8 cellular contexts compared by ENCODE assay signal in genomic region chr5:126594077-126594476, GRCh38. TPM values are rescaled to one million over a fixed set of nuclear protein-coding genes. Genes with fewer than 3 reads are reported as not detected.
DNase-seq lines count a peak whose midpoint lies in the region; ATAC-seq and TF ChIP-seq lines count a peak whose summit lies in the region.

No MANE protein-coding gene starts in this region.

- intact Hi-C loops in upper lobe of right lung (cut with DNase I) = no loop called here

- H3K27ac Mint-ChIP-seq in activated naive CD4-positive, alpha-beta T cell treated with anti-CD3 and anti-CD28 coated beads, Interleukin-2, amount 10 ng/mL, durations not matched to agents 7 days and 5 days = no peak overlapping the region
- H3K27ac Mint-ChIP-seq in brain = peak overlapping the region; percentile 73 to 83 (median 78)

- DNase-seq in activated naive CD4-positive, alpha-beta T cell treated with anti-CD3 and anti-CD28 coated beads, Interleukin-2, amount 10 ng/mL, durations not matched to agents 7 days and 5 days = no peak
- no peak for DNase-seq in activated naive CD4-positive, alpha-beta T cell treated with Interleukin-2 at 50 U/mL for 16 hours
- no peak for DNase-seq in lung (ENCODE audit: low spot score)
- no peak for DNase-seq in upper lobe of right lung
- DNase-seq in stimulated activated CD4-positive, alpha-beta T cell treated with anti-CD3 and anti-CD28 coated beads, Interleukin-2, amount 100 ng/mL, for 48 hours = no peak
- no peak for DNase-seq in RPMI8226
- DNase-seq in NCI-H146 treated with DMSO at 0.1 percent for 48 hours (lab: John Stamatoyannopoulos, UW; ENCODE audit: unreplicated experiment) = no peak

- peak overlapping the region; percentile 55 for H3K4me3 Mint-ChIP-seq in activated naive CD4-positive, alpha-beta T cell treated with anti-CD3 and anti-CD28 coated beads, Interleukin-2, amount 10 ng/mL, durations not matched to agents 7 days and 5 days
- H3K4me3 Mint-ChIP-seq in brain = peak overlapping the region; percentile 83 to 95 (median 88)

- CTCF ChIA-PET in activated naive CD4-positive, alpha-beta T cell treated with anti-CD3 and anti-CD28 coated beads, Interleukin-2, amount 10 ng/mL, durations not matched to agents 7 days and 5 days (lab: Charles Lee) = interaction anchor here (1.1 to 1.7 kb wide), 2 partner anchors 8 to 52 kb away, joined by 3 to 7 read pairs; no protein-coding TSS in a partner anchor

- ATAC-seq in lung (ENCODE audit: insufficient read depth, low FRiP score) (no peak), upper lobe of right lung (no peak)

- H3K9me3 Mint-ChIP-seq in activated naive CD4-positive, alpha-beta T cell treated with anti-CD3 and anti-CD28 coated beads, Interleukin-2, amount 10 ng/mL, durations not matched to agents 7 days and 5 days = no peaks in the 10 kb centered on the region
- H3K9me3 Mint-ChIP-seq in brain = peaks cover 0 to 6% (median 2%) of the 10 kb centered on the region in 5 experiments

- H3K4me3 ChIP-seq in lung (peak overlapping the region; percentile 31), upper lobe of right lung (peak overlapping the region; percentile 75)

- H3K4me1 ChIP-seq in lung (ENCODE audit: control insufficient read depth in 2 of 2, insufficient read depth in 2 of 2, low read length in 2 of 2) (peaks cover 2 to 7% of the 10 kb centered on the region in 2 donors), upper lobe of right lung (peaks cover 9% of the 10 kb centered on the region)

- TF ChIP-seq CTCF in brain (conservative IDR thresholded peaks at IDR 0.05) (no peak), lung (IDR thresholded peaks at IDR 0.05; ENCODE audit: control extremely low read depth, extremely low read depth) (no peak), upper lobe of right lung (IDR thresholded peaks at IDR 0.05) (no peak)

- H3K9me3 ChIP-seq in lung (ENCODE audit: control insufficient read depth in 2 of 2, insufficient read depth in 1 of 2, low read length in 1 of 2) (no peaks in the 10 kb centered on the region), upper lobe of right lung (no peaks in the 10 kb centered on the region)

- H3K27ac ChIP-seq in lung (ENCODE audit: low read depth in 1 of 2, low read length in 1 of 2) (no peak overlapping the region), upper lobe of right lung (no peak overlapping the region)

- peaks cover 35% of the 10 kb centered on the region for H3K27me3 Mint-ChIP-seq in activated naive CD4-positive, alpha-beta T cell treated with anti-CD3 and anti-CD28 coated beads, Interleukin-2, amount 10 ng/mL, durations not matched to agents 7 days and 5 days
- H3K27me3 Mint-ChIP-seq in brain = peaks cover 3% of the 10 kb centered on the region

- H3K27me3 ChIP-seq in lung (ENCODE audit: control insufficient read depth, insufficient read depth) (no peaks in the 10 kb centered on the region), upper lobe of right lung (no peaks in the 10 kb centered on the region)

- peaks cover 14% of the 10 kb centered on the region for H3K4me1 Mint-ChIP-seq in activated naive CD4-positive, alpha-beta T cell treated with anti-CD3 and anti-CD28 coated beads, Interleukin-2, amount 10 ng/mL, durations not matched to agents 7 days and 5 days
- peaks cover 36% of the 10 kb centered on the region for H3K4me1 Mint-ChIP-seq in brain

- no peaks in the 10 kb centered on the region for H3K36me3 Mint-ChIP-seq in activated naive CD4-positive, alpha-beta T cell treated with anti-CD3 and anti-CD28 coated beads, Interleukin-2, amount 10 ng/mL, durations not matched to agents 7 days and 5 days
- H3K36me3 Mint-ChIP-seq in brain = peaks cover 39% of the 10 kb centered on the region

- H3K36me3 ChIP-seq in lung (ENCODE audit: control insufficient read depth in 2 of 2, insufficient read depth in 2 of 2, low read length in 2 of 2) = peaks cover 4 to 7% of the 10 kb centered on the region in 2 donors
- H3K36me3 ChIP-seq in upper lobe of right lung = no peaks in the 10 kb centered on the region

- 26 to 37% methylated on average over 11 to 12 of the region's 12 CpGs for WGBS in lung, 2 donors

RNA-seq across cellular contexts. Expression of gene ALDH7A1, which starts 0.9 kb away (rescaled TPM):
- polyA plus RNA-seq in brain (ENCODE audit: insufficient read depth, low read depth, low replicate concordance) = 57.0 TPM
- total RNA-seq in lung = 10 to 100 TPM; 40.7 to 66.0 TPM
- polyA plus RNA-seq in lung = 10 to 100 TPM; 17.4 to 35.5 TPM
- total RNA-seq in upper lobe of right lung = 26.1 TPM

RNA-seq across cellular contexts. Expression of gene PHAX, which starts 6.7 kb away (rescaled TPM):
- polyA plus RNA-seq in brain (ENCODE audit: insufficient read depth, low read depth, low replicate concordance) = 22.0 TPM
- total RNA-seq in lung = 10 to 100 TPM; 20.1 to 57.3 TPM
- polyA plus RNA-seq in lung = 10 to 100 TPM; 12.8 to 15.8 TPM
- total RNA-seq in upper lobe of right lung = 23.2 TPM
